ENCODE assay signal across 12 cellular contexts in the genomic region with DNA sequence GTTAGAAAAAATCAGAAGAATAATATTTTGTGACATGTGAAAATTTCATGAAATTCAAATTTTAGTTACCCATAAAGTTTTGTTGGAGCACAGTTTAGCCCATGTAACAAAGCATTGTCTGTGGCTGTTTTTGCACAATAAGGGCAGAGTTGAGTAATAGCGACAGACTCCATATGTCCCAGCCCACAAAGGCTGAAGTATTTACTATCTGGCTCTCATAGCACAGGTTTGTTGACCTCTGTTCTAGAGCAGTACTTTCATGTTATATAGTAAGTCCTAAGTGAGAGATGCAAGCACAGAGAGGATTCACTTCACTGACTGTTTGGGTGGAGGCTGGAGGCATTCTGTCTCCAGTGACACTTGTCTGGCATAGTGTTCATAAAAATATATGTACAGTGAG. TPM values are rescaled to one million over a fixed set of nuclear protein-coding genes. Genes with fewer than 3 reads are reported as not detected.
DNase-seq lines count a peak whose midpoint lies in the region; ATAC-seq and TF ChIP-seq lines count a peak whose summit lies in the region.
"Had no signal": no experiment of that assay in that cellular context is flagged by ENCODE, and none has a peak within 500 bp of the region (broad histone marks: within the 10 kb centered on the region; RNA-seq: fewer than 3 reads in every experiment).

No MANE protein-coding gene starts in this region.

- peak overlapping the region; percentile 99 for H3K4me2 ChIP-seq in GM23248 (ENCODE audit: unreplicated experiment)

- 20 to 21% methylated on average over 1 of the region's 1 CpG for WGBS in GM23248 (ENCODE audit: low coverage in 1 of 2, low lambda C conversion rate in 2 of 2, missing lambda C conversion rate in 2 of 2), 2 experiments

- intact Hi-C loops in mucosa of descending colon (cut with DNase I, micrococcal nuclease): no loop called here

- H4K20me1 ChIP-seq in GM23248 (ENCODE audit: insufficient read depth): peaks cover 6% of the 10 kb centered on the region; the same call in 1 of the 2 replicates

- H3K4me3 ChIP-seq in GM23248: peak overlapping the region; percentile 97
- H3K4me3 ChIP-seq in mucosa of descending colon: no peak overlapping the region

- in situ Hi-C loops in GM23248 (cut with MboI): no loop called here

- H3K27me3 ChIP-seq in GM23248 (replicated peaks; ENCODE audit: insufficient read depth): no peaks in the 10 kb centered on the region

- peaks cover 89% of the 10 kb centered on the region for H3K4me1 Mint-ChIP-seq in chondrocyte (ENCODE audit: low read depth)
- peaks cover 27% of the 10 kb centered on the region for H3K4me1 Mint-ChIP-seq in stimulated activated memory B cell treated with anti-CD40 and anti-IgM and Interleukin-4, amounts not matched to agents 10 μg/mL and 1 μg/mL and 100 μg/mL, for 72 hours
- H3K4me1 Mint-ChIP-seq: activated T-helper 17 cell treated with anti-CD3 and anti-CD28 coated beads, Interleukin-2, amount 50 U/mL, for 72 hours had no signal

- H3K36me3 ChIP-seq in GM23248 (ENCODE audit: low read depth) (peaks cover 29% of the 10 kb centered on the region; the same call in 1 of the 2 replicates), mucosa of descending colon (ENCODE audit: low read depth) (no peaks in the 10 kb centered on the region)

- DNase-seq in GM23248 (peak; percentile 76), NCI-H510A treated with DMSO at 0.1 percent for 48 hours (lab: John Stamatoyannopoulos, UW) (peak; percentile 89), chondrocyte (ENCODE audit: low spot score) (no peak), mucosa of descending colon (no peak), DMS 273 (lab: John Stamatoyannopoulos, UW; ENCODE audit: unreplicated experiment) (no peak), NCI-H1105 (lab: John Stamatoyannopoulos, UW) (no peak)
- DNase-seq: CD8-positive, alpha-beta T cell had no signal

- H3K9me3 Mint-ChIP-seq in chondrocyte (ENCODE audit: low read depth): no peaks in the 10 kb centered on the region
- no peaks in the 10 kb centered on the region for H3K9me3 Mint-ChIP-seq in stimulated activated memory B cell treated with anti-CD40 and anti-IgM and Interleukin-4, amounts not matched to agents 10 μg/mL and 1 μg/mL and 100 μg/mL, for 72 hours
- H3K9me3 Mint-ChIP-seq: activated T-helper 17 cell treated with anti-CD3 and anti-CD28 coated beads, Interleukin-2, amount 50 U/mL, for 72 hours; CD8-positive, alpha-beta T cell; neural crest cell had no signal

- H3K79me2 ChIP-seq in GM23248 (ENCODE audit: insufficient read depth): peaks cover 100% of the 10 kb centered on the region

- no peak overlapping the region for H2AFZ ChIP-seq in GM23248

- H3K9me2 ChIP-seq in GM23248 (ENCODE audit: insufficient read depth): no peaks in the 10 kb centered on the region

- H3K9ac ChIP-seq in GM23248: peak overlapping the region; percentile 95

- peak overlapping the region; percentile 82 for H3K27ac ChIP-seq in GM23248

- H3K27me3 Mint-ChIP-seq in chondrocyte (ENCODE audit: low read depth): no peaks in the 10 kb centered on the region
- H3K27me3 Mint-ChIP-seq in stimulated activated memory B cell treated with anti-CD40 and anti-IgM and Interleukin-4, amounts not matched to agents 10 μg/mL and 1 μg/mL and 100 μg/mL, for 72 hours: no peaks in the 10 kb centered on the region

- H3K9me3 ChIP-seq in GM23248 (ENCODE audit: low read depth) (no peaks in the 10 kb centered on the region), mucosa of descending colon (no peaks in the 10 kb centered on the region)

- H3K4me1 ChIP-seq in GM23248 (ENCODE audit: insufficient read depth): peaks cover 57% of the 10 kb centered on the region
- no peaks in the 10 kb centered on the region for H3K4me1 ChIP-seq in mucosa of descending colon (ENCODE audit: low read depth)

- no peak overlapping the region for H3K4me3 Mint-ChIP-seq in chondrocyte (ENCODE audit: unreplicated experiment)
- no peak overlapping the region for H3K4me3 Mint-ChIP-seq in stimulated activated memory B cell treated with anti-CD40 and anti-IgM and Interleukin-4, amounts not matched to agents 10 μg/mL and 1 μg/mL and 100 μg/mL, for 72 hours
- H3K4me3 Mint-ChIP-seq: activated T-helper 17 cell treated with anti-CD3 and anti-CD28 coated beads, Interleukin-2, amount 50 U/mL, for 72 hours; CD8-positive, alpha-beta T cell had no signal

- peaks cover 10% of the 10 kb centered on the region for H3K36me3 Mint-ChIP-seq in chondrocyte (ENCODE audit: low read depth)
- H3K36me3 Mint-ChIP-seq in stimulated activated memory B cell treated with anti-CD40 and anti-IgM and Interleukin-4, amounts not matched to agents 10 μg/mL and 1 μg/mL and 100 μg/mL, for 72 hours: peaks cover 14% of the 10 kb centered on the region
- H3K36me3 Mint-ChIP-seq: CD8-positive, alpha-beta T cell had no signal

- peak overlapping the region; percentile 51 for H3K27ac Mint-ChIP-seq in chondrocyte (ENCODE audit: unreplicated experiment)
- H3K27ac Mint-ChIP-seq in stimulated activated memory B cell treated with anti-CD40 and anti-IgM and Interleukin-4, amounts not matched to agents 10 μg/mL and 1 μg/mL and 100 μg/mL, for 72 hours: no peak overlapping the region
- H3K27ac Mint-ChIP-seq: activated T-helper 17 cell treated with anti-CD3 and anti-CD28 coated beads, Interleukin-2, amount 50 U/mL, for 72 hours; CD8-positive, alpha-beta T cell had no signal

- peak; percentile 18 for ATAC-seq in mucosa of descending colon
- ATAC-seq in stimulated activated memory B cell treated with anti-CD40 and anti-IgM and Interleukin-4, amounts not matched to agents 10 μg/mL and 1 μg/mL and 100 μg/mL, for 72 hours: no peak
- no peak for ATAC-seq in GM18870 (IDR thresholded peaks at IDR 0.05; ENCODE audit: unreplicated experiment)
- ATAC-seq: activated CD4-positive, CD25-positive, alpha-beta regulatory T cell treated with anti-CD3 and anti-CD28 coated beads, Interleukin-2, amount 50 U/mL, for 24 hours; activated T-helper 17 cell treated with anti-CD3 and anti-CD28 coated beads, Interleukin-2, amount 50 U/mL, for 72 hours; CD8-positive, alpha-beta T cell had no signal

- H3F3A ChIP-seq in GM23248 (ENCODE audit: insufficient read depth): peaks cover 80% of the 10 kb centered on the region

- TF ChIP-seq CTCF in chondrocyte (IDR thresholded peaks at IDR 0.05) (no peak), mucosa of descending colon (IDR thresholded peaks at IDR 0.05) (no peak)

RNA-seq across cellular contexts. Expression of gene LAMC1, which starts 6.8 kb away (rescaled TPM):
- 686 and 727 TPM in 2 replicates for total RNA-seq in GM23248 (2014; rRNA removed; shearing (Covaris generic))
- 176 and 185 TPM in 2 replicates for polyA plus RNA-seq in GM23248 (2016; fragmentation: Nextera tagmentation; extraction: Ambion mirVana)
- total RNA-seq in chondrocyte: 307 to 453 TPM (median 449 TPM) in 3 replicates
- total RNA-seq in mucosa of descending colon: 100 to 1,000 TPM in 1 of 3 donors, 10 to 100 TPM in 2; 22.5 to 137 (median 46.7) TPM

Comparison
In these comparisons a context has a peak if more than half of its experiments do, and no peak if none do; other contexts are left out.
1. DNase-seq: peak in GM23248 (single experiment) and NCI-H510A treated with DMSO at 0.1 percent for 48 hours (single experiment); none in chondrocyte (single experiment), mucosa of descending colon (0 of 3), DMS 273 (single experiment) and NCI-H1105 (single experiment).